ENCODE assay signal across 24 cellular contexts in the genomic region with DNA sequence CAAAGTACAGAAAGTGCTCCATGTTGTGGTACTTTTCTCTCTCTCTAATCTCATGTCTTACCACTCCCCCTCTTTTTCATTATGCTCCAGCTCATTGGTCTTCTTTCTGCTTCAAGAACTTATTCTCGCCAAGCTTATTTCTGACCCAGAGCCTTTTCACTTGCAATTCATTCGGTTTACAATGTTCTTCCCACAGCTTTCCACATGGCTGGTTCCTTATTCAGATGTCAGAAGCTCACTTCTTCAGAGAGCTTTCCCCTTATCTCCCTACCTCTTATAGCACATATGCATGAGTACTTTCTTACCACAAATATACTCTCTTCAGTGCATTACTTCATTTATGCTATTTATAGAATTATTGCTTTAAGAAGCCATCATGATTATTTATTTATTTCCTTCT.
"Had no signal": no experiment of that assay in that cellular context is flagged by ENCODE, and none has a peak within 500 bp of the region (broad histone marks: within the 10 kb centered on the region; RNA-seq: fewer than 3 reads in every experiment).

No MANE protein-coding gene starts in this region.

- H3K9me3 ChIP-seq: heart left ventricle, ovary, right lobe of liver, suprapubic skin, thyroid gland had no signal

- H3K36me3 Mint-ChIP-seq: naive thymus-derived CD4-positive, alpha-beta T cell; stimulated activated effector memory CD8-positive, alpha-beta T cell treated with anti-CD3 and anti-CD28 coated beads, Interleukin-12 subunit alpha, Interleukin-12 subunit beta, amount 100 ng/mL, for 72 hours; type B pancreatic cell had no signal

- H3K27me3 Mint-ChIP-seq: naive thymus-derived CD4-positive, alpha-beta T cell; type B pancreatic cell had no signal

- H3K4me3 ChIP-seq: coronary artery, heart left ventricle, lung, ovary, right lobe of liver, suprapubic skin, thyroid gland had no signal

- DNase-seq: effector CD4-positive, alpha-beta T cell; endodermal cell; heart left ventricle; hippocampal formation; left ventricle myocardium superior; mesenchymal stem cell; naive thymus-derived CD4-positive, alpha-beta T cell; nephron progenitor cell; ovary; right lobe of liver; stimulated activated CD4-positive, alpha-beta T cell treated with anti-CD3 and anti-CD28 coated beads, Interleukin-4, amount 100 ng/mL, for 1 hour; stimulated activated CD8-positive, alpha-beta memory T cell treated with anti-CD3 and anti-CD28 coated beads, Interleukin-4, amount 100 ng/mL, for 48 hours; stimulated activated naive CD8-positive, alpha-beta T cell treated with anti-CD3 and anti-CD28 coated beads, Interleukin-15, Interleukin-2, amounts not matched to agents 100 U/mL and 50 U/mL, for 24 hours; thyroid gland had no signal

- H3K4me1 Mint-ChIP-seq: naive thymus-derived CD4-positive, alpha-beta T cell; stimulated activated effector memory CD8-positive, alpha-beta T cell treated with anti-CD3 and anti-CD28 coated beads, Interleukin-12 subunit alpha, Interleukin-12 subunit beta, amount 100 ng/mL, for 72 hours had no signal

- H3K4me1 ChIP-seq: heart left ventricle, right lobe of liver, thyroid gland had no signal

- H3K27ac Mint-ChIP-seq: endodermal cell; naive thymus-derived CD4-positive, alpha-beta T cell; nephron progenitor cell; stimulated activated effector memory CD8-positive, alpha-beta T cell treated with anti-CD3 and anti-CD28 coated beads, Interleukin-12 subunit alpha, Interleukin-12 subunit beta, amount 100 ng/mL, for 72 hours; type B pancreatic cell had no signal

- H3K36me3 ChIP-seq: heart left ventricle, ovary, right lobe of liver, suprapubic skin, thyroid gland had no signal

- FAIRE-seq: endothelial cell of umbilical vein, frontal cortex, islet of Langerhans, urothelium cell line had no signal

- H3K27me3 ChIP-seq: heart left ventricle, ovary, right lobe of liver, suprapubic skin, thyroid gland had no signal

- H3K4me3 Mint-ChIP-seq: endodermal cell; naive thymus-derived CD4-positive, alpha-beta T cell; nephron progenitor cell; stimulated activated effector memory CD8-positive, alpha-beta T cell treated with anti-CD3 and anti-CD28 coated beads, Interleukin-12 subunit alpha, Interleukin-12 subunit beta, amount 100 ng/mL, for 72 hours; type B pancreatic cell had no signal

- H3K9me3 Mint-ChIP-seq: endodermal cell, nephron progenitor cell, type B pancreatic cell had no signal

- ATAC-seq: esophagus mucosa; heart left ventricle; left ventricle myocardium superior; naive thymus-derived CD4-positive, alpha-beta T cell; right lobe of liver; stimulated activated effector memory CD8-positive, alpha-beta T cell treated with anti-CD3 and anti-CD28 coated beads, Interleukin-12 subunit alpha, Interleukin-12 subunit beta, amount 100 ng/mL, for 72 hours; stimulated activated naive CD8-positive, alpha-beta T cell treated with anti-CD3 and anti-CD28 coated beads, Interleukin-15, Interleukin-2, amounts not matched to agents 100 U/mL and 50 U/mL, for 24 hours had no signal

- H3K27ac ChIP-seq: coronary artery, heart left ventricle, ovary, right lobe of liver, suprapubic skin, thyroid gland had no signal
